ENCODE assay signal across 9 cellular contexts in genomic region chr2:38515155-38516074, GRCh38.
DNase-seq lines count a peak whose midpoint lies in the region; ATAC-seq and TF ChIP-seq lines count a peak whose summit lies in the region.
"Had no signal": no experiment of that assay in that cellular context is flagged by ENCODE, and none has a peak within 500 bp of the region (broad histone marks: within the 10 kb centered on the region; RNA-seq: fewer than 3 reads in every experiment).

No MANE protein-coding gene starts in this region.

- no peaks in the 10 kb centered on the region for H3K36me3 ChIP-seq in RWPE2 (ENCODE audit: low read depth)
- H3K36me3 ChIP-seq: BLaER1 had no signal

- peaks cover 8% of the 10 kb centered on the region for H3K4me1 ChIP-seq in RWPE2 (ENCODE audit: insufficient read depth, poor library complexity, severe bottlenecking)
- H3K4me1 ChIP-seq: BLaER1 had no signal

- H3K9me3 ChIP-seq in AG04450 (ENCODE audit: control insufficient read depth, insufficient read depth, low read length) (no peaks in the 10 kb centered on the region), RWPE2 (ENCODE audit: severe bottlenecking) (no peaks in the 10 kb centered on the region)
- H3K9me3 ChIP-seq: BLaER1 had no signal

- CTCF ChIA-PET in AG04450 (lab: Charles Lee) (interaction anchor here (1.0 kb wide), 2 partner anchors 140 to 153 kb away, joined by 3 to 4 read pairs; no protein-coding TSS in a partner anchor), HEK293T (lab: Yijun Ruan, JAX) (interaction anchor here (1.2 kb wide), 1 partner anchor 199 kb away, joined by 3 read pairs; no protein-coding TSS in a partner anchor)

- ATAC-seq in RWPE2 (ENCODE audit: low read depth) (peak; percentile 36; the same call in 2 of the 3 replicates), omental fat pad (ENCODE audit: low FRiP score) (peak; percentile 93)

- no peak for TF ChIP-seq CTCF in AG04450 (IDR thresholded peaks at IDR 0.05; ENCODE audit: low read depth, low read length)
- TF ChIP-seq CTCF in RWPE2 (IDR thresholded peaks at IDR 0.05; ENCODE audit: poor library complexity, severe bottlenecking), result no peak
- no peak for TF ChIP-seq CTCF in fibroblast of pulmonary artery (IDR thresholded peaks at IDR 0.05; ENCODE audit: low read length, missing control alignments)
- TF ChIP-seq CTCF in omental fat pad (IDR thresholded peaks at IDR 0.05), result no peak

- H3K27ac ChIP-seq in AG04450 (ENCODE audit: low read depth, low read length) (peak overlapping the region; percentile 88), RWPE2 (ENCODE audit: poor library complexity, severe bottlenecking) (no peak overlapping the region)
- H3K27ac ChIP-seq: BLaER1 had no signal

- H3K4me3 ChIP-seq in AG04450 (ENCODE audit: low read depth, low read length) (peak overlapping the region; percentile 44), RWPE2 (ENCODE audit: severe bottlenecking) (no peak overlapping the region), fibroblast of pulmonary artery (replicated peaks; ENCODE audit: low read depth, low read length) (peak overlapping the region; percentile 37)
- H3K4me3 ChIP-seq: BLaER1 had no signal

- no peak for DNase-seq in AG04450 (ENCODE audit: low read depth, low spot score)
- DNase-seq in RWPE2 (ENCODE audit: low spot score), result no peak
- DNase-seq in fibroblast of pulmonary artery (ENCODE audit: low read depth), result peak; percentile 90
- DNase-seq in omental fat pad (ENCODE audit: low spot score), result peak; percentile 56
- DNase-seq in T-helper 9 cell, result no peak
- DNase-seq in stimulated activated naive CD4-positive, alpha-beta T cell treated with Interleukin-2 at 50 U/mL for 16 hours (lab: John Stamatoyannopoulos, UW), result no peak
- no peak for DNase-seq in HEK293T (ENCODE audit: extremely low spot score)
- no peak for DNase-seq in GDM1 (lab: John Stamatoyannopoulos, UW)

- POLR2A ChIA-PET in AG04450 (lab: Yijun Ruan, JAX), result interaction anchor here (0.5 to 1.4 kb wide), 4 partner anchors 13 to 439 kb away, joined by 3 to 6 read pairs (median 3); partner anchors contain the start of gene SRSF7
- POLR2A ChIA-PET in HEK293T (lab: Yijun Ruan, JAX), result no interaction called here

- H3K27me3 ChIP-seq in AG04450 (ENCODE audit: control insufficient read depth, insufficient read depth, low read length), result peaks cover 6% of the 10 kb centered on the region
- no peaks in the 10 kb centered on the region for H3K27me3 ChIP-seq in RWPE2 (ENCODE audit: insufficient read depth, poor library complexity, severe bottlenecking)
- H3K27me3 ChIP-seq: BLaER1 had no signal

TF ChIP-seq in HEK293T, 16 proteins besides CTCF, POLR2A, EP300 and RAD21:
- TF ChIP-seq PKNOX1 (IDR thresholded peaks at IDR 0.05) (no peak), FOXA1 (IDR thresholded peaks at IDR 0.05) (no peak), BHLHE40 (IDR thresholded peaks at IDR 0.05; ENCODE audit: borderline replicate concordance) (no peak), TARDBP (IDR thresholded peaks at IDR 0.05) (no peak), HDGF (IDR thresholded peaks at IDR 0.05; ENCODE audit: borderline replicate concordance) (no peak), ZNF384 (IDR thresholded peaks at IDR 0.05) (no peak), FOXM1 (IDR thresholded peaks at IDR 0.05; ENCODE audit: borderline replicate concordance) (no peak), ARNT (IDR thresholded peaks at IDR 0.05) (no peak), SP1 (IDR thresholded peaks at IDR 0.05) (no peak), CTBP1 (IDR thresholded peaks at IDR 0.05; ENCODE audit: borderline replicate concordance) (no peak), L3MBTL2 (conservative IDR thresholded peaks at IDR 0.05) (no peak), FOXK2 (IDR thresholded peaks at IDR 0.05) (no peak), SUZ12 (IDR thresholded peaks at IDR 0.05) (no peak), LEF1 (IDR thresholded peaks at IDR 0.05; ENCODE audit: borderline replicate concordance) (no peak), ELF4 (IDR thresholded peaks at IDR 0.05) (no peak), NFRKB (IDR thresholded peaks at IDR 0.05) (no peak)

Comparison
In these comparisons a context has a peak if more than half of its experiments do, and no peak if none do; other contexts are left out.
1. DNase-seq: peak in fibroblast of pulmonary artery (single experiment) and omental fat pad (single experiment); none in AG04450 (single experiment), RWPE2 (single experiment), T-helper 9 cell (single experiment), stimulated activated naive CD4-positive, alpha-beta T cell treated with Interleukin-2 at 50 U/mL for 16 hours (single experiment), HEK293T (single experiment) and GDM1 (single experiment).